ENCODE assay signal across 24 cellular contexts in the genomic region with DNA sequence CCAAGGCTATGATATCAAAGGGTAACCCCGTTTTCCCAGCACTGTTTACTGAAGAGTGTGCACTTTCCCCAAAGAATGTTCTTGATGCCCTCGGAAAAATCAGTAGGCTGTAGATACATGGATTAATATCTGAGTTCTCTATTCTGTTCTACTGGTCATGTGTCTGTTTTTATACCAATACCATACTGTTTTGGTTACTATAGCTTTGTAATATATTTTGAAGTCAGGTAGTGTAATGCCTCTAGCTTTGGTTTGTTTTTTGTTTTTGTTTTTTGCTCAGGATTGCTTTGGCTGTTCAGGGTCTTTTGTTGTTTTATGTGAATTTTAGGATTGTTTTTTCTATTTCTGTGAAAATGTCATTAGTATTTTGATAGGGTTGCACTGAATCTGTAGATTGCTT.
A peak's percentile ranks its signal among the peaks of the same experiment; 100 is the strongest.
DNase-seq lines count a peak whose midpoint lies in the region; ATAC-seq and TF ChIP-seq lines count a peak whose summit lies in the region.
"Had no signal": no experiment of that assay in that cellular context is flagged by ENCODE, and none has a peak within 500 bp of the region (broad histone marks: within the 10 kb centered on the region; RNA-seq: fewer than 3 reads in every experiment).

No MANE protein-coding gene starts in this region.

- no peaks in the 10 kb centered on the region for H3K9me3 ChIP-seq in HEK293 (ENCODE audit: control insufficient read depth, insufficient read depth, low read depth, low read length)
- H3K9me3 ChIP-seq in sigmoid colon, result peaks cover 0 to 1% (median 0%) of the 10 kb centered on the region in 4 donors
- H3K9me3 ChIP-seq: BE2C had no signal

- H2AFZ ChIP-seq in KMS-11 (ENCODE audit: low read depth), result no peak overlapping the region

- intact Hi-C loops in sigmoid colon (cut with DNase I), result no loop called here

- H3K79me2 ChIP-seq in KMS-11 (ENCODE audit: insufficient read depth, low read depth), result no peaks in the 10 kb centered on the region

- H3K27ac ChIP-seq in HEK293 (ENCODE audit: extremely low read depth, low read depth, low read length), result no peak overlapping the region
- H3K27ac ChIP-seq in KMS-11, result no peak overlapping the region
- no peak overlapping the region for H3K27ac ChIP-seq in sigmoid colon
- H3K27ac ChIP-seq: BLaER1 had no signal

- no peak for TF ChIP-seq EP300 in sigmoid colon (IDR thresholded peaks at IDR 0.05)

- H3K4me3 ChIP-seq in HEK293 (ENCODE audit: low read depth, low read length) (no peak overlapping the region), KMS-11 (IDR thresholded peaks at IDR 0.05; ENCODE audit: insufficient read depth, low read depth, low read length) (peak overlapping the region; percentile 32), sigmoid colon (no peak overlapping the region)
- H3K4me3 ChIP-seq: BLaER1, GM12878 had no signal

- H3K4me1 ChIP-seq in HEK293 (ENCODE audit: control insufficient read depth, insufficient read depth, low read length) (no peaks in the 10 kb centered on the region), KMS-11 (ENCODE audit: low read depth, poor library complexity, severe bottlenecking) (no peaks in the 10 kb centered on the region), sigmoid colon (no peaks in the 10 kb centered on the region)
- H3K4me1 ChIP-seq: BE2C, BLaER1 had no signal

- H3K27me3 ChIP-seq in KMS-11 (ENCODE audit: insufficient read depth, low read depth), result no peaks in the 10 kb centered on the region
- H3K27me3 ChIP-seq in sigmoid colon, result no peaks in the 10 kb centered on the region
- H3K27me3 ChIP-seq: BE2C, BLaER1 had no signal

- TF ChIP-seq POLR2A in sigmoid colon (IDR thresholded peaks at IDR 0.05), result no peak

- peak overlapping the region; percentile 17 for H3K4me3 Mint-ChIP-seq in endothelial cell (ENCODE audit: unreplicated experiment)
- H3K4me3 Mint-ChIP-seq: CD14-positive monocyte; CD4-positive, alpha-beta memory T cell; CD4-positive, CD25-positive, alpha-beta regulatory T cell; CD8-positive, alpha-beta memory T cell had no signal

- H3K27me3 Mint-ChIP-seq in endothelial cell (ENCODE audit: unreplicated experiment), result no peaks in the 10 kb centered on the region
- H3K27me3 Mint-ChIP-seq: CD4-positive, CD25-positive, alpha-beta regulatory T cell had no signal

- H3K36me3 Mint-ChIP-seq in endothelial cell (ENCODE audit: low read depth, unreplicated experiment), result peaks cover 65% of the 10 kb centered on the region
- H3K36me3 Mint-ChIP-seq: CD4-positive, alpha-beta memory T cell had no signal

- 97 to 98% methylated on average over 2 of the region's 2 CpGs for WGBS in sigmoid colon, 2 donors

- peaks cover 0 to 4% of the 10 kb centered on the region in 2 experiments; a peak in 1 of 3 replicates for H3K36me3 ChIP-seq in HEK293 (ENCODE audit: control insufficient read depth in 2 of 2, insufficient read depth in 1 of 2, low read length in 2 of 2)
- no peaks in the 10 kb centered on the region for H3K36me3 ChIP-seq in KMS-11 (ENCODE audit: insufficient read depth)
- no peaks in the 10 kb centered on the region for H3K36me3 ChIP-seq in sigmoid colon
- H3K36me3 ChIP-seq: BE2C had no signal

- DNase-seq in endothelial cell (ENCODE audit: low spot score), result no peak
- DNase-seq in sigmoid colon, result no peak
- DNase-seq: 8988T; ACHN; BE2C; C1 segment of cervical spinal cord; CD4-positive, alpha-beta memory T cell; CD4-positive, CD25-positive, alpha-beta regulatory T cell; CD8-positive, alpha-beta memory T cell; COR-L47; DMS 273 treated with DMSO at 0.1 percent for 48 hours; DMS153; DMS53; DMS79; DND-41; EL; GDM1 had no signal

- H3K9me3 Mint-ChIP-seq in endothelial cell (ENCODE audit: unreplicated experiment), result no peaks in the 10 kb centered on the region

- POLR2A ChIA-PET in HEK293 (lab: Yijun Ruan, JAX), result no interaction called here

- no peaks in the 10 kb centered on the region for H4K20me1 ChIP-seq in KMS-11 (ENCODE audit: insufficient read depth)
- H4K20me1 ChIP-seq: BLaER1 had no signal

- no peak for TF ChIP-seq CTCF in HEK293 (tag by site-specific recombination; IDR thresholded peaks at IDR 0.05)
- no peak for TF ChIP-seq CTCF in KMS-11 (conservative IDR thresholded peaks at IDR 0.05; ENCODE audit: low read depth, low read length)
- TF ChIP-seq CTCF in endothelial cell (IDR thresholded peaks at IDR 0.05; ENCODE audit: unreplicated experiment), result no peak
- TF ChIP-seq CTCF in sigmoid colon (IDR thresholded peaks at IDR 0.05), result no peak

- H3K9ac ChIP-seq in KMS-11, result no peak overlapping the region
- H3K9ac ChIP-seq: BLaER1 had no signal

- peaks cover 7% of the 10 kb centered on the region for H3K4me1 Mint-ChIP-seq in endothelial cell (ENCODE audit: unreplicated experiment)
- H3K4me1 Mint-ChIP-seq: CD14-positive monocyte; CD4-positive, alpha-beta memory T cell; CD4-positive, CD25-positive, alpha-beta regulatory T cell; CD8-positive, alpha-beta memory T cell had no signal

- no peak overlapping the region for H3K27ac Mint-ChIP-seq in endothelial cell (ENCODE audit: unreplicated experiment)
- H3K27ac Mint-ChIP-seq: CD14-positive monocyte; CD4-positive, alpha-beta memory T cell; CD4-positive, CD25-positive, alpha-beta regulatory T cell had no signal

- no peak overlapping the region for H3K4me2 ChIP-seq in KMS-11
- H3K4me2 ChIP-seq: BLaER1 had no signal

- ATAC-seq in HG03196 (IDR thresholded peaks at IDR 0.05; ENCODE audit: unreplicated experiment) (no peak), GM19395 (IDR thresholded peaks at IDR 0.05; ENCODE audit: unreplicated experiment) (no peak)
- ATAC-seq: GM12878 had no signal

- CTCF ChIA-PET in HEK293 (lab: Yijun Ruan, JAX), result interaction anchor here (0.9 to 1.0 kb wide), 2 partner anchors 12 to 50 kb away, joined by 3 to 5 read pairs; no protein-coding TSS in a partner anchor

TF ChIP-seq in HEK293, 187 proteins besides CTCF, POLR2A, EP300 and RAD21:
- TF ChIP-seq, protein P1, sequence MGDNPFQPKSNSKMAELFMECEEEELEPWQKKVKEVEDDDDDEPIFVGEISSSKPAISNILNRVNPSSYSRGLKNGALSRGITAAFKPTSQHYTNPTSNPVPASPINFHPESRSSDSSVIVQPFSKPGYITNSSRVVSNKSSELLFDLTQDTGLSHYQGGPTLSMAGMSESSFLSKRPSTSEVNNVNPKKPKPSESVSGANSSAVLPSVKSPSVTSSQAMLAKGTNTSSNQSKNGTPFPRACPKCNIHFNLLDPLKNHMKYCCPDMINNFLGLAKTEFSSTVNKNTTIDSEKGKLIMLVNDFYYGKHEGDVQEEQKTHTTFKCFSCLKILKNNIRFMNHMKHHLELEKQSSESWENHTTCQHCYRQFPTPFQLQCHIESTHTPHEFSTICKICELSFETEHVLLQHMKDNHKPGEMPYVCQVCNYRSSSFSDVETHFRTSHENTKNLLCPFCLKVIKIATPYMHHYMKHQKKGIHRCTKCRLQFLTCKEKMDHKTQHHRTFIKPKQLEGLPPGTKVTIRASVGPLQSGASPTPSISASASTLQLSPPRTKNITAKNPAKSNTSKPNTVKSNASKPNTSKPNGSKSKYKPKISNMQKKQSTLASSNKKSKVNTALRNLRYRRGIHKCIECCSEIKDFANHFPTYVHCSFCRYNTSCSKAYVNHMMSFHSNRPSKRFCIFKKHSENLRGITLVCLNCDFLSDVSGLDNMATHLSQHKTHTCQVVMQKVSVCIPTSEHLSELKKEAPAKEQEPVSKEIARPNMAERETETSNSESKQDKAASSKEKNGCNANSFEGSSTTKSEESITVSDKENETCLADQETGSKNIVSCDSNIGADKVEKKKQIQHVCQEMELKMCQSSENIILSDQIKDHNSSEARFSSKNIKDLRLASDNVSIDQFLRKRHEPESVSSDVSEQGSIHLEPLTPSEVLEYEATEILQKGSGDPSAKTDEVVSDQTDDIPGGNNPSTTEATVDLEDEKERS (tag by site-specific recombination; IDR thresholded peaks at IDR 0.05), result peak; percentile 94
- TF ChIP-seq KLF16 (tag by site-specific recombination; IDR thresholded peaks at IDR 0.05) (no peak), SETDB1 (IDR thresholded peaks at IDR 0.05; ENCODE audit: insufficient read length, low read length) (peak; percentile 37)
